Comparison of ENCODE assay signal across 18 cellular contexts in genomic region chr4:55021214-55021613, GRCh38.
DNase-seq lines count a peak whose midpoint lies in the region; ATAC-seq and TF ChIP-seq lines count a peak whose summit lies in the region.
"Had no signal": no experiment of that assay in that cellular context is flagged by ENCODE, and none has a peak within 500 bp of the region (broad histone marks: within the 10 kb centered on the region; RNA-seq: fewer than 3 reads in every experiment).

No MANE protein-coding gene starts in this region.

- H3K36me3 ChIP-seq in A673 (ENCODE audit: insufficient read depth, low read length, poor library complexity, severe bottlenecking) (no peaks in the 10 kb centered on the region), WERI-Rb-1 (no peaks in the 10 kb centered on the region), neuronal stem cell (replicated peaks in 1 of 2; ENCODE audit: control insufficient read depth in 2 of 2, insufficient read depth in 2 of 2, low read length in 2 of 2) (no peaks in the 10 kb centered on the region), prostate gland (no peaks in the 10 kb centered on the region)
- H3K36me3 ChIP-seq: BE2C had no signal

- H3K4ac ChIP-seq in neuronal stem cell (ENCODE audit: low read length): no peak overlapping the region

- no TSS peak for BruUV-seq in A673 (replicated peaks; lab: Mats Ljungman, UMichigan)

- no peak overlapping the region for H3K27ac Mint-ChIP-seq in activated CD4-positive, alpha-beta T cell treated with anti-CD3 and anti-CD28 coated beads for 36 hours
- H3K27ac Mint-ChIP-seq: CD4-positive, CD25-positive, alpha-beta regulatory T cell; CD8-positive, alpha-beta memory T cell; GM23338; IgD-negative memory B cell had no signal

- peak; percentile 73 for DNase-seq in A673 (ENCODE audit: low spot score)
- DNase-seq in NCI-H524 treated with DMSO at 0.1 percent for 48 hours (lab: John Stamatoyannopoulos, UW): peak; percentile 80
- DNase-seq in WERI-Rb-1: peak; percentile 13
- DNase-seq in neuronal stem cell (ENCODE audit: low spot score): peak; percentile 48
- no peak for DNase-seq in HT-29 (ENCODE audit: low spot score)
- no peak for DNase-seq in activated CD4-positive, alpha-beta T cell treated with anti-CD3 and anti-CD28 coated beads for 36 hours
- no peak for DNase-seq in NCI-H446 treated with DMSO at 0.1 percent for 48 hours (lab: John Stamatoyannopoulos, UW)
- DNase-seq in prostate gland (ENCODE audit: low spot score): no peak
- DNase-seq: 8988T; BE2C; C1 segment of cervical spinal cord; CD4-positive, CD25-positive, alpha-beta regulatory T cell; CD8-positive, alpha-beta memory T cell; COR-L47; HCEC 1CT had no signal

- H3K27ac ChIP-seq in A673 (ENCODE audit: low read depth, low read length, poor library complexity, severe bottlenecking) (no peak overlapping the region), WERI-Rb-1 (no peak overlapping the region), neuronal stem cell (replicated peaks; ENCODE audit: low read length) (peak overlapping the region; percentile 62), prostate gland (no peak overlapping the region)

- H2BK15ac ChIP-seq in neuronal stem cell (ENCODE audit: low read length): no peak overlapping the region

- no peaks in the 10 kb centered on the region for H3K4me1 Mint-ChIP-seq in activated CD4-positive, alpha-beta T cell treated with anti-CD3 and anti-CD28 coated beads for 36 hours
- H3K4me1 Mint-ChIP-seq: CD4-positive, CD25-positive, alpha-beta regulatory T cell; CD8-positive, alpha-beta memory T cell; IgD-negative memory B cell had no signal

- no peak overlapping the region for H3K4me2 ChIP-seq in neuronal stem cell (ENCODE audit: insufficient read depth, low read length, poor library complexity, severe bottlenecking)
- H3K4me2 ChIP-seq: GM23338 had no signal

- H3K27me3 ChIP-seq in A673 (replicated peaks; ENCODE audit: insufficient read depth, low read depth, low read length, poor library complexity) (no peaks in the 10 kb centered on the region), WERI-Rb-1 (ENCODE audit: insufficient read depth, low read depth, severe bottlenecking) (peaks cover 23% of the 10 kb centered on the region), neuronal stem cell (ENCODE audit: control insufficient read depth in 3 of 3, insufficient read depth in 3 of 3, low read depth in 1 of 3, low read length in 3 of 3) (no peaks in the 10 kb centered on the region), prostate gland (replicated peaks; ENCODE audit: insufficient read depth) (no peaks in the 10 kb centered on the region)
- H3K27me3 ChIP-seq: BE2C had no signal

- no peak overlapping the region for H3K18ac ChIP-seq in neuronal stem cell (ENCODE audit: low read length)

- no peaks in the 10 kb centered on the region for H3K79me1 ChIP-seq in neuronal stem cell (ENCODE audit: low read depth, low read length)

- H2BK12ac ChIP-seq in neuronal stem cell (ENCODE audit: low read length): no peak overlapping the region

- no peaks in the 10 kb centered on the region for H3K36me3 Mint-ChIP-seq in activated CD4-positive, alpha-beta T cell treated with anti-CD3 and anti-CD28 coated beads for 36 hours (ENCODE audit: low read depth)
- H3K36me3 Mint-ChIP-seq: CD4-positive, CD25-positive, alpha-beta regulatory T cell; IgD-negative memory B cell had no signal

- TF ChIP-seq POLR2A in prostate gland (IDR thresholded peaks at IDR 0.05): no peak

- H2AK5ac ChIP-seq in neuronal stem cell (ENCODE audit: low read depth, low read length): no peak overlapping the region

- H3K9me3 Mint-ChIP-seq in activated CD4-positive, alpha-beta T cell treated with anti-CD3 and anti-CD28 coated beads for 36 hours (ENCODE audit: low read depth): no peaks in the 10 kb centered on the region
- H3K9me3 Mint-ChIP-seq: GM23338, IgD-negative memory B cell had no signal

- peaks cover 10% of the 10 kb centered on the region for H3K27me3 Mint-ChIP-seq in activated CD4-positive, alpha-beta T cell treated with anti-CD3 and anti-CD28 coated beads for 36 hours
- H3K27me3 Mint-ChIP-seq: CD4-positive, CD25-positive, alpha-beta regulatory T cell; IgD-negative memory B cell had no signal

- no peak overlapping the region for H3K4me3 Mint-ChIP-seq in activated CD4-positive, alpha-beta T cell treated with anti-CD3 and anti-CD28 coated beads for 36 hours
- H3K4me3 Mint-ChIP-seq: CD4-positive, CD25-positive, alpha-beta regulatory T cell; CD8-positive, alpha-beta memory T cell; GM23338; IgD-negative memory B cell had no signal

- no peaks in the 10 kb centered on the region for H3K4me1 ChIP-seq in A673 (ENCODE audit: insufficient read depth, low read length, poor library complexity, severe bottlenecking)
- H3K4me1 ChIP-seq in neuronal stem cell (ENCODE audit: control insufficient read depth in 2 of 2, insufficient read depth in 1 of 2, low read depth in 1 of 2, low read length in 2 of 2): peaks cover 0 to 5% of the 10 kb centered on the region in 2 donors
- no peaks in the 10 kb centered on the region for H3K4me1 ChIP-seq in prostate gland (replicated peaks)
- H3K4me1 ChIP-seq: BE2C had no signal

- CTCF ChIA-PET in A673 (lab: Charles Lee): no interaction called here
- CTCF ChIA-PET in activated CD4-positive, alpha-beta T cell treated with anti-CD3 and anti-CD28 coated beads for 36 hours (lab: Charles Lee): interaction anchor here (1.0 kb wide), 1 partner anchor 16 kb away, joined by 3 read pairs; no protein-coding TSS in a partner anchor

- intact Hi-C loops in A673 (cut with micrococcal nuclease; ENCODE audit: unreplicated experiment) (no loop called here), prostate gland (cut with DNase I) (loop anchor here (10.0 kb wide), 1 partner anchor 1646 kb away; the partner anchor contains the start of gene FIP1L1)
- intact Hi-C loops in activated CD4-positive, alpha-beta T cell treated with anti-CD3 and anti-CD28 coated beads for 36 hours (cut with DNase I, micrococcal nuclease): no loop called here

- ATAC-seq in activated CD4-positive, alpha-beta T cell treated with anti-CD3 and anti-CD28 coated beads for 36 hours: no peak
- ATAC-seq: GM23338, HepG2 had no signal

- no peak overlapping the region for H3K23ac ChIP-seq in neuronal stem cell (ENCODE audit: low read depth, low read length, poor library complexity)

- H2BK120ac ChIP-seq in neuronal stem cell (ENCODE audit: low read depth, low read length): no peak overlapping the region

- TF ChIP-seq CTCF in A673 (conservative IDR thresholded peaks at IDR 0.05; ENCODE audit: low read depth, low read length) (no peak), WERI-Rb-1 (IDR thresholded peaks at IDR 0.05; ENCODE audit: low read depth, low read length) (no peak), prostate gland (IDR thresholded peaks at IDR 0.05) (no peak)

- H3K4me3 ChIP-seq in A673 (ENCODE audit: low read depth, low read length, poor library complexity, severe bottlenecking) (no peak overlapping the region), WERI-Rb-1 (ENCODE audit: low read depth, low read length) (no peak overlapping the region), neuronal stem cell (ENCODE audit: low read length in 2 of 2) (no peak overlapping the region), prostate gland (no peak overlapping the region)
- H3K4me3 ChIP-seq: GM23338 had no signal

- H4K8ac ChIP-seq in neuronal stem cell (ENCODE audit: low read depth, low read length): no peak overlapping the region

- POLR2A ChIA-PET in A673 (lab: Charles Lee; ENCODE audit: low non-redundant PET): no interaction called here
- POLR2A ChIA-PET in activated CD4-positive, alpha-beta T cell treated with anti-CD3 and anti-CD28 coated beads for 36 hours (lab: Charles Lee): no interaction called here

- no CpG with 5 or more reads among the region's 1 CpG for WGBS in neuronal stem cell (ENCODE audit: extremely low coverage in 2 of 2, insufficient read length in 2 of 2, insufficient replicate concordance in 1 of 2), 2 donors
- 50% methylated on average over 1 of the region's 1 CpG for WGBS in prostate gland

- no peak overlapping the region for H2AFZ ChIP-seq in neuronal stem cell (ENCODE audit: low read length)
- H2AFZ ChIP-seq: GM23338 had no signal

- no peak overlapping the region for H3K14ac ChIP-seq in neuronal stem cell (ENCODE audit: low read length)

- no peak overlapping the region for H4K91ac ChIP-seq in neuronal stem cell (ENCODE audit: low read depth, low read length, poor library complexity)

- H3K9me3 ChIP-seq in A673 (ENCODE audit: low read depth, low read length, poor library complexity, severe bottlenecking) (no peaks in the 10 kb centered on the region), WERI-Rb-1 (ENCODE audit: severe bottlenecking) (no peaks in the 10 kb centered on the region), neuronal stem cell (replicated peaks in 1 of 2; ENCODE audit: control insufficient read depth in 2 of 2, insufficient read depth in 1 of 2, low read depth in 1 of 2, low read length in 2 of 2) (no peaks in the 10 kb centered on the region), prostate gland (no peaks in the 10 kb centered on the region)
- H3K9me3 ChIP-seq: BE2C had no signal

- H3K9ac ChIP-seq in neuronal stem cell (ENCODE audit: low read depth, low read length, poor library complexity): no peak overlapping the region

- no peak overlapping the region for H2BK5ac ChIP-seq in neuronal stem cell (ENCODE audit: low read length)

Comparison
In these comparisons a context has a peak if more than half of its experiments do, and no peak if none do; other contexts are left out.
1. DNase-seq: peak in A673 (single experiment), NCI-H524 treated with DMSO at 0.1 percent for 48 hours (single experiment), WERI-Rb-1 (single experiment) and neuronal stem cell (single experiment); none in HT-29 (single experiment), activated CD4-positive, alpha-beta T cell treated with anti-CD3 and anti-CD28 coated beads for 36 hours (single experiment), NCI-H446 treated with DMSO at 0.1 percent for 48 hours (single experiment) and prostate gland (single experiment).